1 cellular context compared by ENCODE assay signal in the genomic region with DNA sequence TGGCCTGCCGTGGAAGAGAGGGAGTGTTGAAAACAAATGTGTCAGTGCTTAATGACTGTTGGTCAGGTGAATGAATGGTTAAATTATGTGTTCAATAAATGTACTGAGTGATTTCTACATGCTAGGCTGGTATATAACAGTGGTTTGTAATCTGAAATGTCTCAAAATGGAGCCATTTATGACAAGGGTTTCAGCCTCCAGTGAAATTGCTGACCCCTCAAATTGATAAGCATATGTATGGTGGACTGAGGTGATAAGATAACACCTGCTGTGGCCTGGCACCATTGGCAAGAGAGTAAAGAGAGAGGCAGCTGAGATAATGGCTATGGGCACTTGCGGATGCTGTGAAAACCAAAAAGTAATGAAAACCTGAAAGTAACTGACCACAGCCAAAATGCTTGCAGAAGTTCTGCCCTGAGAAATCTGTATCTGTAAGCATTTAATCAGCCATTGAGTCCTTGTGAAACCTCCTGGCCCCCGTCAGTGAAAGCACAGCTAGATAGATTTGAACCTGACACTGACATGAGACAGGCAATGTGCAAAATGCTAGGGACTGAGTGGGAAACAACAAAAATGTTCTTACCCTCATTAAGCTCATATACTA.
A peak's percentile ranks its signal among the peaks of the same experiment; 100 is the strongest.
TF ChIP-seq lines count a peak whose summit lies in the region.

No MANE protein-coding gene starts in this region.

TF ChIP-seq in K562, 482 proteins besides CTCF, POLR2A, EP300 and RAD21 (continued from another document and continues in another):
- no peak for TF ChIP-seq HMG20A (CRISPR knock-in tag; conservative IDR thresholded peaks at IDR 0.05)
- TF ChIP-seq ZNF239 (CRISPR knock-in tag; IDR thresholded peaks at IDR 0.05) = peak; percentile 49
- TF ChIP-seq TGIF2 (CRISPR knock-in tag; IDR thresholded peaks at IDR 0.05) = no peak
- TF ChIP-seq EWSR1 (IDR thresholded peaks at IDR 0.05; ENCODE audit: borderline replicate concordance, low read depth, partially characterized antibody) = no peak
- TF ChIP-seq, protein P1, sequence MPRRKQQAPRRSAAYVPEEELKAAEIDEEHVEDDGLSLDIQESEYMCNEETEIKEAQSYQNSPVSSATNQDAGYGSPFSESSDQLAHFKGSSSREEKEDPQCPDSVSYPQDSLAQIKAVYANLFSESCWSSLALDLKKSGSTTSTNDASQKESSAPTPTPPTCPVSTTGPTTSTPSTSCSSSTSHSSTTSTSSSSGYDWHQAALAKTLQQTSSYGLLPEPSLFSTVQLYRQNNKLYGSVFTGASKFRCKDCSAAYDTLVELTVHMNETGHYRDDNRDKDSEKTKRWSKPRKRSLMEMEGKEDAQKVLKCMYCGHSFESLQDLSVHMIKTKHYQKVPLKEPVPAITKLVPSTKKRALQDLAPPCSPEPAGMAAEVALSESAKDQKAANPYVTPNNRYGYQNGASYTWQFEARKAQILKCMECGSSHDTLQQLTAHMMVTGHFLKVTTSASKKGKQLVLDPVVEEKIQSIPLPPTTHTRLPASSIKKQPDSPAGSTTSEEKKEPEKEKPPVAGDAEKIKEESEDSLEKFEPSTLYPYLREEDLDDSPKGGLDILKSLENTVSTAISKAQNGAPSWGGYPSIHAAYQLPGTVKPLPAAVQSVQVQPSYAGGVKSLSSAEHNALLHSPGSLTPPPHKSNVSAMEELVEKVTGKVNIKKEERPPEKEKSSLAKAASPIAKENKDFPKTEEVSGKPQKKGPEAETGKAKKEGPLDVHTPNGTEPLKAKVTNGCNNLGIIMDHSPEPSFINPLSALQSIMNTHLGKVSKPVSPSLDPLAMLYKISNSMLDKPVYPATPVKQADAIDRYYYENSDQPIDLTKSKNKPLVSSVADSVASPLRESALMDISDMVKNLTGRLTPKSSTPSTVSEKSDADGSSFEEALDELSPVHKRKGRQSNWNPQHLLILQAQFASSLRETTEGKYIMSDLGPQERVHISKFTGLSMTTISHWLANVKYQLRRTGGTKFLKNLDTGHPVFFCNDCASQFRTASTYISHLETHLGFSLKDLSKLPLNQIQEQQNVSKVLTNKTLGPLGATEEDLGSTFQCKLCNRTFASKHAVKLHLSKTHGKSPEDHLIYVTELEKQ (CRISPR knock-in tag; IDR thresholded peaks at IDR 0.05) = no peak
- TF ChIP-seq NFE2L1 (tag; IDR thresholded peaks at IDR 0.05; ENCODE audit: borderline replicate concordance, low read depth) = no peak
- no peak for TF ChIP-seq ZNF778 (CRISPR knock-in tag; IDR thresholded peaks at IDR 0.05)
- no peak for TF ChIP-seq CEBPB (tag; IDR thresholded peaks at IDR 0.05)
- no peak for TF ChIP-seq ZNF696 (CRISPR knock-in tag; conservative IDR thresholded peaks at IDR 0.05)
- TF ChIP-seq NR2C2 (CRISPR knock-in tag; IDR thresholded peaks at IDR 0.05) = no peak
- TF ChIP-seq NR2C2 (tag; IDR thresholded peaks at IDR 0.05) = no peak
- TF ChIP-seq JUNB (CRISPR knock-in tag; conservative IDR thresholded peaks at IDR 0.05) = no peak
- TF ChIP-seq POLR2AphosphoS5 (IDR thresholded peaks at IDR 0.05; ENCODE audit: control insufficient read depth, insufficient read depth, low read depth, low read length) = peak; percentile 61; the same call in 1 of the 2 replicates
- TF ChIP-seq GTF2E2 (tag; IDR thresholded peaks at IDR 0.05) = no peak
- TF ChIP-seq TEAD1 (CRISPR knock-in tag; IDR thresholded peaks at IDR 0.05) = no peak
- no peak for TF ChIP-seq TCF7L2 (IDR thresholded peaks at IDR 0.05; ENCODE audit: low read depth, low read length)
- TF ChIP-seq MED1 (CRISPR knock-in tag; IDR thresholded peaks at IDR 0.05; ENCODE audit: borderline replicate concordance) = no peak
- TF ChIP-seq, protein P2, sequence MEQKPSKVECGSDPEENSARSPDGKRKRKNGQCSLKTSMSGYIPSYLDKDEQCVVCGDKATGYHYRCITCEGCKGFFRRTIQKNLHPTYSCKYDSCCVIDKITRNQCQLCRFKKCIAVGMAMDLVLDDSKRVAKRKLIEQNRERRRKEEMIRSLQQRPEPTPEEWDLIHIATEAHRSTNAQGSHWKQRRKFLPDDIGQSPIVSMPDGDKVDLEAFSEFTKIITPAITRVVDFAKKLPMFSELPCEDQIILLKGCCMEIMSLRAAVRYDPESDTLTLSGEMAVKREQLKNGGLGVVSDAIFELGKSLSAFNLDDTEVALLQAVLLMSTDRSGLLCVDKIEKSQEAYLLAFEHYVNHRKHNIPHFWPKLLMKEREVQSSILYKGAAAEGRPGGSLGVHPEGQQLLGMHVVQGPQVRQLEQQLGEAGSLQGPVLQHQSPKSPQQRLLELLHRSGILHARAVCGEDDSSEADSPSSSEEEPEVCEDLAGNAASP (IDR thresholded peaks at IDR 0.05) = no peak
- TF ChIP-seq CCAR2 (IDR thresholded peaks at IDR 0.05; ENCODE audit: low read depth, low read length) = no peak
- TF ChIP-seq CBFA2T2 (conservative IDR thresholded peaks at IDR 0.05) = peak; percentile 83
- TF ChIP-seq POLR2G (IDR thresholded peaks at IDR 0.05; ENCODE audit: low read depth, low read length) = no peak
- peak; percentile 86 for TF ChIP-seq TAL1 (IDR thresholded peaks at IDR 0.05)
- TF ChIP-seq HMG20B (CRISPR knock-in tag; IDR thresholded peaks at IDR 0.05) = no peak
- TF ChIP-seq, protein P3, sequence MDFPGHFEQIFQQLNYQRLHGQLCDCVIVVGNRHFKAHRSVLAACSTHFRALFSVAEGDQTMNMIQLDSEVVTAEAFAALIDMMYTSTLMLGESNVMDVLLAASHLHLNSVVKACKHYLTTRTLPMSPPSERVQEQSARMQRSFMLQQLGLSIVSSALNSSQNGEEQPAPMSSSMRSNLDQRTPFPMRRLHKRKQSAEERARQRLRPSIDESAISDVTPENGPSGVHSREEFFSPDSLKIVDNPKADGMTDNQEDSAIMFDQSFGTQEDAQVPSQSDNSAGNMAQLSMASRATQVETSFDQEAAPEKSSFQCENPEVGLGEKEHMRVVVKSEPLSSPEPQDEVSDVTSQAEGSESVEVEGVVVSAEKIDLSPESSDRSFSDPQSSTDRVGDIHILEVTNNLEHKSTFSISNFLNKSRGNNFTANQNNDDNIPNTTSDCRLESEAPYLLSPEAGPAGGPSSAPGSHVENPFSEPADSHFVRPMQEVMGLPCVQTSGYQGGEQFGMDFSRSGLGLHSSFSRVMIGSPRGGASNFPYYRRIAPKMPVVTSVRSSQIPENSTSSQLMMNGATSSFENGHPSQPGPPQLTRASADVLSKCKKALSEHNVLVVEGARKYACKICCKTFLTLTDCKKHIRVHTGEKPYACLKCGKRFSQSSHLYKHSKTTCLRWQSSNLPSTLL (IDR thresholded peaks at IDR 0.05) = no peak
- TF ChIP-seq ZNF23 (CRISPR knock-in tag; IDR thresholded peaks at IDR 0.05) = no peak
- no peak for TF ChIP-seq PCBP1 (IDR thresholded peaks at IDR 0.05; ENCODE audit: low read depth, low read length, poor library complexity, severe bottlenecking)
- no peak for TF ChIP-seq FOXP4 (CRISPR knock-in tag; IDR thresholded peaks at IDR 0.05; ENCODE audit: borderline replicate concordance)
- TF ChIP-seq OTX1 (CRISPR knock-in tag; IDR thresholded peaks at IDR 0.05) = no peak
- TF ChIP-seq MYNN (IDR thresholded peaks at IDR 0.05) = peak; percentile 78; the same call in 1 of the 2 replicates
- TF ChIP-seq MYNN (CRISPR knock-in tag; IDR thresholded peaks at IDR 0.05) = no peak
- 0 out of 2 replicates have a peak, but pooled peaks have one; percentile 16 for TF ChIP-seq HDAC2 (IDR thresholded peaks at IDR 0.05)
- TF ChIP-seq, protein P4, sequence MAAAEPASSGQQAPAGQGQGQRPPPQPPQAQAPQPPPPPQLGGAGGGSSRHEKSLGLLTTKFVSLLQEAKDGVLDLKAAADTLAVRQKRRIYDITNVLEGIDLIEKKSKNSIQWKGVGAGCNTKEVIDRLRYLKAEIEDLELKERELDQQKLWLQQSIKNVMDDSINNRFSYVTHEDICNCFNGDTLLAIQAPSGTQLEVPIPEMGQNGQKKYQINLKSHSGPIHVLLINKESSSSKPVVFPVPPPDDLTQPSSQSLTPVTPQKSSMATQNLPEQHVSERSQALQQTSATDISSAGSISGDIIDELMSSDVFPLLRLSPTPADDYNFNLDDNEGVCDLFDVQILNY (CRISPR knock-in tag; IDR thresholded peaks at IDR 0.05) = no peak
- no peak for TF ChIP-seq NR2F6 (CRISPR knock-in tag; IDR thresholded peaks at IDR 0.05)
- TF ChIP-seq GABPA (tag; conservative IDR thresholded peaks at IDR 0.05; ENCODE audit: low read depth) = no peak
- no peak for TF ChIP-seq BRCA1 (IDR thresholded peaks at IDR 0.05)
- no peak for TF ChIP-seq BRCA1 (CRISPR knock-in tag; IDR thresholded peaks at IDR 0.05)
- peak in 1 of 2 experiments; percentile 21; a peak in 1 of 4 replicates for TF ChIP-seq RCOR1 (IDR thresholded peaks at IDR 0.05; ENCODE audit: borderline replicate concordance in 1 of 2, low read depth in 2 of 2, low read length in 2 of 2)
- TF ChIP-seq ZNF717 (CRISPR knock-in tag; IDR thresholded peaks at IDR 0.05) = no peak
- TF ChIP-seq HCFC1 (IDR thresholded peaks at IDR 0.05; ENCODE audit: low read depth, low read length) = no peak
- no peak for TF ChIP-seq ZEB2 (IDR thresholded peaks at IDR 0.05)
- no peak for TF ChIP-seq ZNF507 (tag; conservative IDR thresholded peaks at IDR 0.05)
- TF ChIP-seq TARDBP (IDR thresholded peaks at IDR 0.05) = no peak
- no peak for TF ChIP-seq ATF7 (IDR thresholded peaks at IDR 0.05)
- no peak for TF ChIP-seq ZBTB1 (CRISPR knock-in tag; IDR thresholded peaks at IDR 0.05; ENCODE audit: borderline replicate concordance, low read depth)
- TF ChIP-seq BRD4 (IDR thresholded peaks at IDR 0.05) = no peak
- TF ChIP-seq ZNF282 (CRISPR knock-in tag; IDR thresholded peaks at IDR 0.05) = no peak
- no peak for TF ChIP-seq CHCHD3 (CRISPR knock-in tag; IDR thresholded peaks at IDR 0.05)
- no peak for TF ChIP-seq MLX (CRISPR knock-in tag; conservative IDR thresholded peaks at IDR 0.05)
- no peak for TF ChIP-seq ZNF133 (CRISPR knock-in tag; IDR thresholded peaks at IDR 0.05)
- no peak for TF ChIP-seq ZFP91 (CRISPR knock-in tag; IDR thresholded peaks at IDR 0.05)
- TF ChIP-seq LARP7 (IDR thresholded peaks at IDR 0.05) = no peak
- TF ChIP-seq KDM1A (IDR thresholded peaks at IDR 0.05) = peak; percentile 57 to 61; a peak in 3 of 4 replicates
- TF ChIP-seq CBX1 (IDR thresholded peaks at IDR 0.05; ENCODE audit: low read depth) = no peak
- TF ChIP-seq GATAD2A (IDR thresholded peaks at IDR 0.05) = peak; percentile 85; the same call in 1 of the 2 replicates
- TF ChIP-seq ZNF121 (CRISPR knock-in tag; conservative IDR thresholded peaks at IDR 0.05) = no peak; the same call in 1 of the 2 replicates
- no peak for TF ChIP-seq SPI1 (IDR thresholded peaks at IDR 0.05; ENCODE audit: borderline replicate concordance, low read depth, low read length)
- TF ChIP-seq, protein P5, sequence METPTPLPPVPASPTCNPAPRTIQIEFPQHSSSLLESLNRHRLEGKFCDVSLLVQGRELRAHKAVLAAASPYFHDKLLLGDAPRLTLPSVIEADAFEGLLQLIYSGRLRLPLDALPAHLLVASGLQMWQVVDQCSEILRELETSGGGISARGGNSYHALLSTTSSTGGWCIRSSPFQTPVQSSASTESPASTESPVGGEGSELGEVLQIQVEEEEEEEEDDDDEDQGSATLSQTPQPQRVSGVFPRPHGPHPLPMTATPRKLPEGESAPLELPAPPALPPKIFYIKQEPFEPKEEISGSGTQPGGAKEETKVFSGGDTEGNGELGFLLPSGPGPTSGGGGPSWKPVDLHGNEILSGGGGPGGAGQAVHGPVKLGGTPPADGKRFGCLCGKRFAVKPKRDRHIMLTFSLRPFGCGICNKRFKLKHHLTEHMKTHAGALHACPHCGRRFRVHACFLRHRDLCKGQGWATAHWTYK (CRISPR knock-in tag; IDR thresholded peaks at IDR 0.05) = 0 out of 2 replicates have a peak, but pooled peaks have one; percentile 77
- TF ChIP-seq TCF3 (CRISPR knock-in tag; IDR thresholded peaks at IDR 0.05) = peak; percentile 81
- TF ChIP-seq CCNT2 (IDR thresholded peaks at IDR 0.05; ENCODE audit: borderline replicate concordance, extremely low read depth, insufficient read length, low read depth, low read length) = no peak
- no peak for TF ChIP-seq TSC22D4 (tag; IDR thresholded peaks at IDR 0.05)
- TF ChIP-seq SUPT5H (IDR thresholded peaks at IDR 0.05) = no peak
- TF ChIP-seq, protein P6, sequence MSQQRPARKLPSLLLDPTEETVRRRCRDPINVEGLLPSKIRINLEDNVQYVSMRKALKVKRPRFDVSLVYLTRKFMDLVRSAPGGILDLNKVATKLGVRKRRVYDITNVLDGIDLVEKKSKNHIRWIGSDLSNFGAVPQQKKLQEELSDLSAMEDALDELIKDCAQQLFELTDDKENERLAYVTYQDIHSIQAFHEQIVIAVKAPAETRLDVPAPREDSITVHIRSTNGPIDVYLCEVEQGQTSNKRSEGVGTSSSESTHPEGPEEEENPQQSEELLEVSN (IDR thresholded peaks at IDR 0.05; ENCODE audit: borderline replicate concordance in 1 of 2, extremely low read depth in 1 of 2, insufficient read depth in 1 of 2, insufficient read length in 1 of 2, low read depth in 1 of 2, low read length in 1 of 2, poor library complexity in 1 of 2, severe bottlenecking in 1 of 2) = no peak
